ENCODE assay signal across 18 cellular contexts in the genomic region with DNA sequence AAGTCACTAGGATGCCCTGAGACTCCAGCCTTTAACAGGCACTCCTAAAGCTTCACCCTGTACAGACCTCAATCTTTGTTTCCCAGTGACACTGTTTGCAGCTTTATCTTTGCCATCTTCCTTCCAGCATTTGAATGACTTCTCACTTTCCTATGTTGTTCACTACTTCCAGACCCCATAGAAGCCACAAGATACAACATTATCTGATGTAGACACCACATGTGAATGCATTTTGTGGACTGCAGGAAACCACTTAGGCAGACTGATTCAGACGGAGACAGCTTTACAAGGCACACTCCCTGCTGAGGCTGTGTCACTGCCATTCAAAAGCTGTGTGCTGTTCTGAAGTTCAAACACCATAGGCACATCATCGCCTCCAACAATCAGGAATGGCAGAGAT.
DNase-seq lines count a peak whose midpoint lies in the region; ATAC-seq and TF ChIP-seq lines count a peak whose summit lies in the region.
"Had no signal": no experiment of that assay in that cellular context is flagged by ENCODE, and none has a peak within 500 bp of the region (broad histone marks: within the 10 kb centered on the region; RNA-seq: fewer than 3 reads in every experiment).

No MANE protein-coding gene starts in this region.

- no peak for TF ChIP-seq CTCF in BJ (IDR thresholded peaks at IDR 0.05; ENCODE audit: insufficient read depth, low read depth, low read length)
- no peak for TF ChIP-seq CTCF in SK-N-SH (IDR thresholded peaks at IDR 0.05)
- no peak for TF ChIP-seq CTCF in fibroblast of villous mesenchyme (IDR thresholded peaks at IDR 0.05; ENCODE audit: insufficient read depth, low read depth, low read length)

- no peaks in the 10 kb centered on the region for H3K36me3 ChIP-seq in BJ (ENCODE audit: control insufficient read depth, insufficient read depth, low read length)
- H3K36me3 ChIP-seq in SK-N-SH (replicated peaks in 1 of 2; ENCODE audit: control insufficient read depth in 1 of 2, insufficient read depth in 2 of 2, low read length in 1 of 2) = no peaks in the 10 kb centered on the region
- H3K36me3 ChIP-seq: ascending aorta, vagina had no signal

- POLR2A ChIA-PET in BJ (lab: Charles Lee) = no interaction called here
- POLR2A ChIA-PET in SK-N-SH (lab: Yijun Ruan, JAX) = no interaction called here

- H3K4me1 ChIP-seq in SK-N-SH (ENCODE audit: control insufficient read depth in 1 of 2, insufficient read depth in 2 of 2, low read depth in 1 of 2, low read length in 1 of 2) = peaks cover 0 to 28% of the 10 kb centered on the region in 2 experiments; a peak in 2 of 4 replicates
- H3K4me1 ChIP-seq: ascending aorta had no signal

- WGBS in SK-N-SH (ENCODE audit: low lambda C conversion rate) = 17% methylated on average over 2 of the region's 2 CpGs

- no peak for ATAC-seq in HG02973 (IDR thresholded peaks at IDR 0.05; ENCODE audit: unreplicated experiment)
- ATAC-seq: left ventricle myocardium superior, natural killer cell, right cardiac atrium had no signal

- H2AFZ ChIP-seq in SK-N-SH (ENCODE audit: low read depth) = no peak overlapping the region

- H3K27me3 ChIP-seq in BJ (ENCODE audit: control insufficient read depth, insufficient read depth, low read length) (peaks cover 2% of the 10 kb centered on the region), SK-N-SH (ENCODE audit: insufficient read depth) (no peaks in the 10 kb centered on the region)
- H3K27me3 ChIP-seq: ascending aorta, vagina had no signal

- H3F3A ChIP-seq in SK-N-SH (replicated peaks; ENCODE audit: insufficient read depth) = peaks cover 2% of the 10 kb centered on the region

- DNase-seq in BJ (ENCODE audit: low read depth) (peak; percentile 53), ELR (ENCODE audit: low read depth) (peak; percentile 25), SK-N-SH (peak; percentile 40), fibroblast of villous mesenchyme (ENCODE audit: low read depth) (peak; percentile 45), NCI-H524 (lab: John Stamatoyannopoulos, UW) (no peak), NCI-H748 (lab: John Stamatoyannopoulos, UW; ENCODE audit: unreplicated experiment) (no peak)
- DNase-seq: activated B cell treated with CpG ODN at 0.5 μM for 24 hours; CD4-positive, CD25-positive, alpha-beta regulatory T cell; hypothalamus; left ventricle myocardium superior; natural killer cell; NCI-H146; NCI-H774; right cardiac atrium; stimulated activated naive CD4-positive, alpha-beta T cell had no signal

- H3K79me2 ChIP-seq in SK-N-SH (ENCODE audit: insufficient read depth) = no peaks in the 10 kb centered on the region

- H3K9me2 ChIP-seq in SK-N-SH = no peaks in the 10 kb centered on the region

- H3K4me2 ChIP-seq in SK-N-SH = no peak overlapping the region

- no peak for TF ChIP-seq RAD21 in SK-N-SH (IDR thresholded peaks at IDR 0.05; ENCODE audit: low read length)

- H3K4me3 ChIP-seq in BJ (ENCODE audit: low read depth, low read length) = no peak overlapping the region
- H3K4me3 ChIP-seq in SK-N-SH (ENCODE audit: low read depth in 2 of 2, low read length in 1 of 2) = no peak overlapping the region
- H3K4me3 ChIP-seq in fibroblast of villous mesenchyme (ENCODE audit: low read depth, low read length) = no peak overlapping the region
- H3K4me3 ChIP-seq: ascending aorta, vagina had no signal

- H3K9ac ChIP-seq in SK-N-SH = no peak overlapping the region

- CTCF ChIA-PET in BJ (lab: Yijun Ruan, JAX) = no interaction called here
- CTCF ChIA-PET in SK-N-SH (lab: Yijun Ruan, JAX) = interaction anchor here (0.8 kb wide), 2 partner anchors 18 to 232 kb away, joined by 3 read pairs; no protein-coding TSS in a partner anchor

- no peaks in the 10 kb centered on the region for H4K20me1 ChIP-seq in SK-N-SH (ENCODE audit: insufficient read depth)

- TF ChIP-seq EP300 in SK-N-SH (IDR thresholded peaks at IDR 0.05; ENCODE audit: borderline replicate concordance in 1 of 2, low read depth in 1 of 2, low read length in 1 of 2) = peak in 1 of 2 experiments; percentile 75; a peak in 2 of 4 replicates

- H3K9me3 ChIP-seq in SK-N-SH = no peaks in the 10 kb centered on the region
- H3K9me3 ChIP-seq: ascending aorta, vagina had no signal

- H3K27ac ChIP-seq in SK-N-SH (ENCODE audit: low read depth in 2 of 2, low read length in 1 of 2) = peak overlapping the region in 1 of 2 experiments; percentile 96; a peak in 2 of 4 replicates
- H3K27ac ChIP-seq: ascending aorta, vagina had no signal

TF ChIP-seq in SK-N-SH, 30 proteins besides CTCF, POLR2A, EP300 and RAD21:
- 0 out of 2 replicates have a peak, but pooled peaks have one; percentile 27 for TF ChIP-seq RCOR1 (IDR thresholded peaks at IDR 0.05; ENCODE audit: low read length)
- peak; percentile 91 for TF ChIP-seq GATA2 (CRISPR knock-in tag; IDR thresholded peaks at IDR 0.05)
- no peak for TF ChIP-seq SMC3 (IDR thresholded peaks at IDR 0.05; ENCODE audit: low read depth, low read length)
- TF ChIP-seq MXI1 (IDR thresholded peaks at IDR 0.05; ENCODE audit: low read depth, low read length) = no peak
- no peak for TF ChIP-seq PBX3 (IDR thresholded peaks at IDR 0.05)
- TF ChIP-seq TCF12 (IDR thresholded peaks at IDR 0.05) = peak; percentile 30; the same call in 1 of the 2 replicates
- TF ChIP-seq FOXJ3 (CRISPR knock-in tag; IDR thresholded peaks at IDR 0.05) = 0 out of 2 replicates have a peak, but pooled peaks have one; percentile 68
- peak; percentile 18; the same call in 1 of the 2 replicates for TF ChIP-seq POLR2AphosphoS5 (IDR thresholded peaks at IDR 0.05; ENCODE audit: low read depth, low read length)

Comparison
In these comparisons a context has a peak if more than half of its experiments do, and no peak if none do; other contexts are left out.
1. DNase-seq: peak in BJ (single experiment), ELR (single experiment), SK-N-SH (single experiment) and fibroblast of villous mesenchyme (single experiment); none in NCI-H524 (0 of 2) and NCI-H748 (single experiment).